Comparison of ENCODE assay signal across 32 cellular contexts in the genomic region with DNA sequence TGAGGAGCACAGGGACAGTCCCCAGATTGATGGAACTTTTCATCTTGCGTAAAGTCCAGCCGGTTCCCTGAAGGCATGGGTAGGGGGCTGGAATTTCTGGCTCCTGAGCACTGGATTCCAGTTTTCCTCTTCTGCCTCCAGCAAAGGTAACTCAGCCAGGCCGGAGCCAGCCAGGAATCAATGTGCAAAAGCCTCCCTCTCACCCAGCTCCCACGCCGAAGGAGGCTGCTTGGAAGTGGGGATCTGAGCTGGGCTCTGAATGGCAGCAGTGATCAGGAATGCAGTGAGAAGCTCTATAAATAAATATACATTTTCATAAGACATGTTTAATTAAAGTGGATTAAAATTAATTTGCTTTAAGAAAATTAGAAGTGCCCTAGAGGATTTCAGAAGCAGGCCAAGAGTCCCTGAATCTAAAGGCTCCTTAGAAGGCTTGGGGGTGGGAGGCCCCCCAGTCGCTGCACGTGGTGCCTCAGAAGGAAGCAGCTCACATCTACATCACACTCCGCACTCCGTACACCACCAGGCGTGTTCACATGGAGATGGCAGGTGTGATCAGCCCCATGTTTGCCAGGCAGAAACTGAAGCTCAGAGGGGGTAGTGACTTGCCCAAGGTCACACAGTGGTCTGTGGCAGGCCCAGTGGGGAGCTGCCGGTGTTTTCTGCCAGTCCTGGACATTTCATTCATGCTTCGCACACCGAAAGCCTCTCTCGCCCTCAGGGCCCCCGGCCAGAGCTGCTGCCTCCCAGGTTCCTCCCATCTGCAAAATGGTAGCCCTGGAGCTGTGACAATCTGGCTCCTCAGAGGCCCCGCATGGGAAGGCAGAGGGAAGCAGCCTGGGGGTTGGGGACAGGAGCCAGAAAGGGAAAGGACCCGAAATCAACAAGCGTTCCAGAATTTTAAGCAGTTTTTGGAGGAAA.
"Had no signal": no experiment of that assay in that cellular context is flagged by ENCODE, and none has a peak within 500 bp of the region (broad histone marks: within the 10 kb centered on the region; RNA-seq: fewer than 3 reads in every experiment).

No MANE protein-coding gene starts in this region.

- H3K4me2 ChIP-seq: KMS-11, PC-9 had no signal

- H3K4me3 ChIP-seq: body of pancreas, PC-9 had no signal

- H3K27me3 ChIP-seq: body of pancreas had no signal

- DNase-seq: activated CD4-positive, alpha-beta T cell treated with anti-CD3 and anti-CD28 coated beads for 1 hour; activated CD4-positive, alpha-beta T cell treated with anti-CD3 and anti-CD28 coated beads, Interleukin-2, amount 10 ng/mL, durations not matched to agents 24 days and 14 days; activated CD4-positive, alpha-beta T cell treated with anti-CD3 and anti-CD28 coated beads, Interleukin-2, amount 50 U/mL, for 4 hours; activated CD4-positive, CD25-positive, alpha-beta regulatory T cell; activated CD8-positive, alpha-beta T cell treated with anti-CD3 and anti-CD28 coated beads for 36 hours; activated effector memory CD4-positive, alpha-beta T cell treated with anti-CD3 and anti-CD28 coated beads, Interleukin-2, amount 50 U/mL, for 16 hours; activated naive CD4-positive, alpha-beta T cell; activated naive CD8-positive, alpha-beta T cell treated with anti-CD3 and anti-CD28 coated beads, Interleukin-2, amount 10 ng/mL, durations not matched to agents 7 days and 5 days; activated T-cell treated with anti-CD3 and anti-CD28 coated beads, Interleukin-2, amount 50 U/mL, for 1 hour; activated T-cell treated with anti-CD3 and anti-CD28 coated beads, Interleukin-2, amount 50 U/mL, for 72 hours; body of pancreas; caudate nucleus; cerebellar nuclear complex; MM.1S; MV-4-11; NCI-H1092; NCI-H1417; NCI-H146; NCI-H187; NCI-H2029 treated with DMSO at 0.1 percent for 48 hours; NCI-H2107; NCI-H2171; NCI-H510A; NCI-H526; NCI-H748 treated with DMSO at 0.1 percent for 48 hours; PC-9; Right ventricle myocardium superior; T1000; WERI-Rb-1 had no signal

- H3K36me3 ChIP-seq: WERI-Rb-1 had no signal

- H3K9me3 ChIP-seq: body of pancreas had no signal

- H3K4me1 ChIP-seq: body of pancreas had no signal

- H3K27ac ChIP-seq: body of pancreas, KMS-11, PC-9, RWPE1, WERI-Rb-1 had no signal

- ATAC-seq: activated CD8-positive, alpha-beta T cell treated with anti-CD3 and anti-CD28 coated beads for 36 hours; activated T-cell treated with anti-CD3 and anti-CD28 coated beads, Interleukin-2, amount 50 U/mL, for 72 hours; activated T-helper 17 cell treated with anti-CD3 and anti-CD28 coated beads, Interleukin-2, amount 50 U/mL, for 72 hours; body of pancreas had no signal

- H3K9ac ChIP-seq: KMS-11 had no signal

- H2AFZ ChIP-seq: PC-9 had no signal
